Comparison of ENCODE assay signal across 9 cellular contexts in the genomic region with DNA sequence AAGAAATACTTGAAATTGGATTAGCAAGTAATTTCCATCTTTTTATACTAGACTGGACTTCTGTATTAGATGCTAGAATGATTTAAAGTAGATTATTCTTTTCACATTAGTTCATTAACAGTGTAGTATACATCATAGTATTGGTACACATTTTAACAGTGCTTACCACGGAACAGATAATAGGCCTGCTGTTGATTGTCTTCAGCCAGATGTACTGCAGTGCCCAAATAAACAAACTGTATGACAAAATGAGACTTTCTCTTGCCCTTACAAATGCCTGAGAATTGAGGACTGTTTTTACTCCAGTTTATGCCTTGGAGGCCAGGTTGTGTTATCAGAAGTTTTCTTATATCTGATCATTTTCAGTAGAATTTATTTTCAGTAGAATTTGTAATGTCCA. TPM values are rescaled to one million over a fixed set of nuclear protein-coding genes. Genes with fewer than 3 reads are reported as not detected.
DNase-seq lines count a peak whose midpoint lies in the region; ATAC-seq and TF ChIP-seq lines count a peak whose summit lies in the region.
"Had no signal": no experiment of that assay in that cellular context is flagged by ENCODE, and none has a peak within 500 bp of the region (broad histone marks: within the 10 kb centered on the region; RNA-seq: fewer than 3 reads in every experiment).

No MANE protein-coding gene starts in this region.

- ATAC-seq in SK-N-SH treated with all-trans-retinoic acid at 6 μM for 48 hours, result peak; percentile 37; the same call in 2 of the 3 replicates

- no peaks in the 10 kb centered on the region for H3K27me3 Mint-ChIP-seq in activated CD4-positive, alpha-beta T cell treated with anti-CD3 and anti-CD28 coated beads, Interleukin-2, amount 10 ng/mL, durations not matched to agents 24 days and 14 days
- H3K27me3 Mint-ChIP-seq in Calu3 (ENCODE audit: unreplicated experiment), result no peaks in the 10 kb centered on the region

- H3K4me3 ChIP-seq in fibroblast of lung (replicated peaks in 1 of 4; ENCODE audit: control extremely low read depth in 1 of 4, insufficient read depth in 1 of 4, low read depth in 3 of 4, low read length in 4 of 4) (peak overlapping the region; percentile 14 to 40 (median 32)), subcutaneous abdominal adipose tissue (ENCODE audit: low read depth in 1 of 5, low read length in 5 of 5) (peak overlapping the region; percentile 28 to 51 (median 39))

- H3K36me3 ChIP-seq in fibroblast of lung (ENCODE audit: control insufficient read depth, insufficient read depth, low read length) (no peaks in the 10 kb centered on the region), subcutaneous abdominal adipose tissue (ENCODE audit: control insufficient read depth in 5 of 5, insufficient read depth in 5 of 5, low read length in 5 of 5) (peaks cover 0 to 2% (median under 1%) of the 10 kb centered on the region in 5 donors)

- H3K27me3 ChIP-seq in fibroblast of lung (ENCODE audit: control insufficient read depth, insufficient read depth, low read length) (no peaks in the 10 kb centered on the region), subcutaneous abdominal adipose tissue (ENCODE audit: control insufficient read depth in 5 of 5, insufficient read depth in 4 of 5, low read length in 5 of 5) (no peaks in the 10 kb centered on the region)

- CTCF ChIA-PET in Calu3 (lab: Charles Lee), result interaction anchor here (0.6 kb wide), 1 partner anchor 631 kb away, joined by 3 read pairs; no protein-coding TSS in a partner anchor

- H3K9me3 ChIP-seq in fibroblast of lung (ENCODE audit: control insufficient read depth, insufficient read depth, low read depth, low read length), result no peaks in the 10 kb centered on the region
- no peaks in the 10 kb centered on the region for H3K9me3 ChIP-seq in subcutaneous abdominal adipose tissue (ENCODE audit: control insufficient read depth in 5 of 5, low read length in 5 of 5)

- no peaks in the 10 kb centered on the region for H3K9me3 Mint-ChIP-seq in activated CD4-positive, alpha-beta T cell treated with anti-CD3 and anti-CD28 coated beads, Interleukin-2, amount 10 ng/mL, durations not matched to agents 24 days and 14 days
- H3K9me3 Mint-ChIP-seq in Calu3 (ENCODE audit: low read depth, unreplicated experiment), result no peaks in the 10 kb centered on the region

- H3K36me3 Mint-ChIP-seq in activated CD4-positive, alpha-beta T cell treated with anti-CD3 and anti-CD28 coated beads, Interleukin-2, amount 10 ng/mL, durations not matched to agents 24 days and 14 days (ENCODE audit: low read depth), result peaks cover 26% of the 10 kb centered on the region
- H3K36me3 Mint-ChIP-seq in Calu3 (ENCODE audit: insufficient read depth, unreplicated experiment), result no peaks in the 10 kb centered on the region

- H3K4me3 Mint-ChIP-seq in activated CD4-positive, alpha-beta T cell treated with anti-CD3 and anti-CD28 coated beads, Interleukin-2, amount 10 ng/mL, durations not matched to agents 24 days and 14 days, result peak overlapping the region; percentile 89
- H3K4me3 Mint-ChIP-seq in Calu3 (ENCODE audit: low read depth, unreplicated experiment), result no peak overlapping the region

- no peaks in the 10 kb centered on the region for H3K4me1 ChIP-seq in fibroblast of lung (ENCODE audit: control insufficient read depth, extremely low read depth, insufficient read depth, low read length)
- H3K4me1 ChIP-seq in subcutaneous abdominal adipose tissue (ENCODE audit: control insufficient read depth in 5 of 5, insufficient read depth in 5 of 5, low read length in 5 of 5), result peaks cover 0 to 14% (median 5%) of the 10 kb centered on the region in 5 donors

- no TSS peak for BruUV-seq in Calu3 (replicated peaks; lab: Mats Ljungman, UMichigan)

- no peak for DNase-seq in activated CD4-positive, alpha-beta T cell treated with anti-CD3 and anti-CD28 coated beads, Interleukin-2, amount 10 ng/mL, durations not matched to agents 24 days and 14 days
- DNase-seq in activated CD4-positive, alpha-beta T cell treated with anti-CD3 and anti-CD28 coated beads for 1 hour, result no peak
- DNase-seq in fibroblast of lung (ENCODE audit: low read depth in 2 of 2) (peak; percentile 26 to 36), Calu3 (no peak), NCI-H2171 treated with DMSO at 0.1 percent for 48 hours (lab: John Stamatoyannopoulos, UW) (no peak)
- no peak for DNase-seq in stimulated activated naive CD4-positive, alpha-beta T cell treated with Interleukin-2 at 50 U/mL for 16 hours (lab: John Stamatoyannopoulos, UW)
- DNase-seq: NCI-H1694 had no signal

- TF ChIP-seq CTCF in fibroblast of lung (conservative IDR thresholded peaks at IDR 0.05 in 1 of 2, IDR thresholded peaks at IDR 0.05 in 1 of 2; ENCODE audit: low read depth in 1 of 2, low read length in 2 of 2) (no peak), Calu3 (IDR thresholded peaks at IDR 0.05; ENCODE audit: unreplicated experiment) (no peak)

- peaks cover 30% of the 10 kb centered on the region for H3K4me1 Mint-ChIP-seq in activated CD4-positive, alpha-beta T cell treated with anti-CD3 and anti-CD28 coated beads, Interleukin-2, amount 10 ng/mL, durations not matched to agents 24 days and 14 days
- no peaks in the 10 kb centered on the region for H3K4me1 Mint-ChIP-seq in Calu3 (ENCODE audit: low read depth, unreplicated experiment)

- peak overlapping the region; percentile 81 for H3K4me2 ChIP-seq in fibroblast of lung (ENCODE audit: extremely low read depth, insufficient read depth, low read length)

- H3K27ac Mint-ChIP-seq in activated CD4-positive, alpha-beta T cell treated with anti-CD3 and anti-CD28 coated beads, Interleukin-2, amount 10 ng/mL, durations not matched to agents 24 days and 14 days, result peak overlapping the region; percentile 97
- H3K27ac Mint-ChIP-seq in Calu3 (ENCODE audit: unreplicated experiment), result no peak overlapping the region

- no peak overlapping the region for H2AFZ ChIP-seq in fibroblast of lung (ENCODE audit: low read length)

- intact Hi-C loops in activated CD4-positive, alpha-beta T cell treated with anti-CD3 and anti-CD28 coated beads, Interleukin-2, amount 10 ng/mL, durations not matched to agents 24 days and 14 days (cut with micrococcal nuclease), result loop anchor here (1.0 to 2.0 kb wide), 3 partner anchors 12 to 168 kb away; no protein-coding TSS in a partner anchor
- intact Hi-C loops in Calu3 (cut with micrococcal nuclease; ENCODE audit: unreplicated experiment), result no loop called here

- peak overlapping the region; percentile 35 for H3K27ac ChIP-seq in fibroblast of lung (ENCODE audit: insufficient read depth, low read length)
- H3K27ac ChIP-seq in subcutaneous abdominal adipose tissue (ENCODE audit: low read depth, low read length), result peak overlapping the region; percentile 13

- H3K9ac ChIP-seq in fibroblast of lung (ENCODE audit: insufficient read depth, low read length), result no peak overlapping the region
- peak overlapping the region in 1 of 5 donors; percentile 49 for H3K9ac ChIP-seq in subcutaneous abdominal adipose tissue (ENCODE audit: low read length in 5 of 5)

- no peaks in the 10 kb centered on the region for H4K20me1 ChIP-seq in fibroblast of lung (ENCODE audit: control insufficient read depth, extremely low read depth, insufficient read depth, low read length)

- H3K79me2 ChIP-seq in fibroblast of lung (ENCODE audit: control insufficient read depth, insufficient read depth, low read length), result peaks cover 2% of the 10 kb centered on the region

TF ChIP-seq in SK-N-SH treated with all-trans-retinoic acid at 6 μM for 48 hours, 23 proteins besides CTCF, POLR2A, EP300 and RAD21:
- TF ChIP-seq SNAI2 (CRISPR knock-in tag; IDR thresholded peaks at IDR 0.05) (no peak), TCF4 (CRISPR knock-in tag; IDR thresholded peaks at IDR 0.05; ENCODE audit: borderline replicate concordance) (peak; percentile 36; the same call in 1 of the 2 replicates)

RNA-seq across cellular contexts. Expression of gene EVI2A, which starts 0.6 kb away (rescaled TPM):
- 30.4 and 31.5 TPM in 2 replicates for total RNA-seq in activated CD4-positive, alpha-beta T cell treated with anti-CD3 and anti-CD28 coated beads, Interleukin-2, amount 10 ng/mL, durations not matched to agents 24 days and 14 days
- total RNA-seq in fibroblast of lung, result 11.8 and 22.8 TPM in 2 replicates
- polyA plus RNA-seq in fibroblast of lung, result 0.77 and 3.0 TPM in 2 replicates
- 0.69 and 2.8 TPM in 2 replicates for polyA plus RNA-seq in fibroblast of lung (2012)
- not detected in 2 replicates for polyA minus RNA-seq in fibroblast of lung (ENCODE audit: low replicate concordance)
- not detected in 2 replicates for total RNA-seq in Calu3 (2022)

RNA-seq across cellular contexts. Expression of gene EVI2B, which starts 6.9 kb away (rescaled TPM):
- total RNA-seq in activated CD4-positive, alpha-beta T cell treated with anti-CD3 and anti-CD28 coated beads, Interleukin-2, amount 10 ng/mL, durations not matched to agents 24 days and 14 days, result 16.6 and 18.7 TPM in 2 replicates
- total RNA-seq in fibroblast of lung (0.26 and 0.33 TPM in 2 replicates), Calu3 (2022) (not detected in 2 replicates)
- 0.68 and 3.4 TPM in 2 replicates for polyA plus RNA-seq in fibroblast of lung
- 0.19 and 1.4 TPM in 2 replicates for polyA plus RNA-seq in fibroblast of lung (2012)
- polyA minus RNA-seq in fibroblast of lung (ENCODE audit: low replicate concordance), result 0.33 TPM in 1 of 2 replicates, not detected in the other

RNA-seq across cellular contexts. Expression of gene OMG, which starts 23.8 kb away (rescaled TPM):
- 0.09 and 0.35 TPM in 2 replicates for total RNA-seq in activated CD4-positive, alpha-beta T cell treated with anti-CD3 and anti-CD28 coated beads, Interleukin-2, amount 10 ng/mL, durations not matched to agents 24 days and 14 days
- total RNA-seq in fibroblast of lung, result 26.8 and 57.0 TPM in 2 replicates
- polyA plus RNA-seq in fibroblast of lung, result 17.3 and 19.7 TPM in 2 replicates
- polyA plus RNA-seq in fibroblast of lung (2012), result 10.3 and 12.7 TPM in 2 replicates
- 3.0 TPM in 1 of 2 replicates, not detected in the other for polyA minus RNA-seq in fibroblast of lung (ENCODE audit: low replicate concordance)
- total RNA-seq in Calu3 (2022), result not detected in 2 replicates

Comparison
In these comparisons a context has a peak if more than half of its experiments do, and no peak if none do; other contexts are left out.
1. DNase-seq: peak in fibroblast of lung (2 of 2); none in activated CD4-positive, alpha-beta T cell treated with anti-CD3 and anti-CD28 coated beads, Interleukin-2, amount 10 ng/mL, durations not matched to agents 24 days and 14 days (single experiment), activated CD4-positive, alpha-beta T cell treated with anti-CD3 and anti-CD28 coated beads for 1 hour (single experiment), Calu3 (single experiment), NCI-H2171 treated with DMSO at 0.1 percent for 48 hours (single experiment) and stimulated activated naive CD4-positive, alpha-beta T cell treated with Interleukin-2 at 50 U/mL for 16 hours (single experiment).
2. RNA of gene EVI2A, which starts 0.6 kb away (total RNA-seq): 30.4 to 31.5 TPM in activated CD4-positive, alpha-beta T cell treated with anti-CD3 and anti-CD28 coated beads, Interleukin-2, amount 10 ng/mL, durations not matched to agents 24 days and 14 days and 11.8 to 22.8 TPM in fibroblast of lung; not detected in Calu3; every median in the first group is over 10 times any median in the second.
3. RNA of gene EVI2B, which starts 6.9 kb away (total RNA-seq): 16.6 to 18.7 TPM in activated CD4-positive, alpha-beta T cell treated with anti-CD3 and anti-CD28 coated beads, Interleukin-2, amount 10 ng/mL, durations not matched to agents 24 days and 14 days; 0.26 to 0.33 TPM in fibroblast of lung and not detected in Calu3; every median in the first group is over 10 times any median in the second.
4. RNA of gene OMG, which starts 23.8 kb away (total RNA-seq): 26.8 to 57.0 TPM in fibroblast of lung; 0.09 to 0.35 TPM in activated CD4-positive, alpha-beta T cell treated with anti-CD3 and anti-CD28 coated beads, Interleukin-2, amount 10 ng/mL, durations not matched to agents 24 days and 14 days and not detected in Calu3; every median in the first group is over 10 times any median in the second.